26 cellular contexts compared by ENCODE assay signal in genomic region chr15:90876512-90877170, GRCh38. TPM values are rescaled to one million over a fixed set of nuclear protein-coding genes. Genes with fewer than 3 reads are reported as not detected.
DNase-seq lines count a peak whose midpoint lies in the region; ATAC-seq and TF ChIP-seq lines count a peak whose summit lies in the region.
"Had no signal": no experiment of that assay in that cellular context is flagged by ENCODE, and none has a peak within 500 bp of the region (broad histone marks: within the 10 kb centered on the region; RNA-seq: fewer than 3 reads in every experiment).

No MANE protein-coding gene starts in this region.

- H3K4me3 Mint-ChIP-seq in activated CD4-positive, alpha-beta T cell treated with anti-CD3 and anti-CD28 coated beads, Interleukin-2, amount 10 ng/mL, durations not matched to agents 7 days and 5 days: no peak overlapping the region
- H3K4me3 Mint-ChIP-seq in IgD-negative memory B cell (no peak overlapping the region), osteocyte (ENCODE audit: unreplicated experiment) (no peak overlapping the region)
- H3K4me3 Mint-ChIP-seq: brain; CD8-positive, alpha-beta T cell; GM23338; WTC11 had no signal

- no peaks in the 10 kb centered on the region for H3K27me3 Mint-ChIP-seq in activated CD4-positive, alpha-beta T cell treated with anti-CD3 and anti-CD28 coated beads, Interleukin-2, amount 10 ng/mL, durations not matched to agents 7 days and 5 days
- H3K27me3 Mint-ChIP-seq in IgD-negative memory B cell (no peaks in the 10 kb centered on the region), osteocyte (ENCODE audit: unreplicated experiment) (no peaks in the 10 kb centered on the region)
- H3K27me3 Mint-ChIP-seq: stimulated activated naive CD8-positive, alpha-beta T cell treated with anti-CD3 and anti-CD28 coated beads, Interleukin-15, amount 100 ng/mL, for 72 hours had no signal

- H3K27me3 ChIP-seq in ascending aorta: no peaks in the 10 kb centered on the region
- H3K27me3 ChIP-seq: left lung, thyroid gland had no signal

- CTCF ChIA-PET in activated CD4-positive, alpha-beta T cell treated with anti-CD3 and anti-CD28 coated beads, Interleukin-2, amount 10 ng/mL, durations not matched to agents 7 days and 5 days (lab: Charles Lee): interaction anchor here (1.7 kb wide), 1 partner anchor 9 kb away, joined by 10 read pairs; the partner anchor contains the start of gene FES

- intact Hi-C loops in ascending aorta (cut with DNase I): no loop called here

- TF ChIP-seq CTCF in osteocyte (IDR thresholded peaks at IDR 0.05) (no peak), ascending aorta (IDR thresholded peaks at IDR 0.05) (no peak)

- POLR2A ChIA-PET in activated CD4-positive, alpha-beta T cell treated with anti-CD3 and anti-CD28 coated beads, Interleukin-2, amount 10 ng/mL, durations not matched to agents 7 days and 5 days (lab: Charles Lee): interaction anchor here (0.6 kb wide), 1 partner anchor 32 kb away, joined by 7 read pairs; no protein-coding TSS in a partner anchor

- no peaks in the 10 kb centered on the region for H3K9me3 ChIP-seq in ascending aorta
- H3K9me3 ChIP-seq: A549, left lung, thyroid gland had no signal

- H3K36me3 Mint-ChIP-seq in activated CD4-positive, alpha-beta T cell treated with anti-CD3 and anti-CD28 coated beads, Interleukin-2, amount 10 ng/mL, durations not matched to agents 7 days and 5 days (ENCODE audit: low read depth): peaks cover 59% of the 10 kb centered on the region
- H3K36me3 Mint-ChIP-seq in IgD-negative memory B cell (no peaks in the 10 kb centered on the region), osteocyte (ENCODE audit: unreplicated experiment) (peaks cover 30% of the 10 kb centered on the region)

- DNase-seq in activated CD4-positive, alpha-beta T cell treated with anti-CD3 and anti-CD28 coated beads, Interleukin-2, amount 10 ng/mL, durations not matched to agents 7 days and 5 days: no peak
- no peak for DNase-seq in activated CD4-positive, alpha-beta T cell treated with anti-CD3 and anti-CD28 coated beads, Interleukin-2, amount 50 U/mL, for 1 hour
- DNase-seq in osteocyte (ENCODE audit: extremely low spot score, unreplicated experiment) (no peak), ascending aorta (ENCODE audit: low spot score in 2 of 2) (no peak), GM03348 (ENCODE audit: low spot score) (no peak)
- DNase-seq: activated CD8-positive, alpha-beta memory T cell treated with anti-CD3 and anti-CD28 coated beads for 24 hours; AML-193; CD8-positive, alpha-beta T cell; DMS 273 treated with DMSO at 0.1 percent for 48 hours; effector CD4-positive, alpha-beta T cell; mesendoderm; NCI-H1436; NCI-H2107; NCI-H446 treated with DMSO at 0.1 percent for 48 hours; stimulated activated naive CD8-positive, alpha-beta T cell treated with anti-CD3 and anti-CD28 coated beads, Interleukin-15, amount 100 ng/mL, for 72 hours; T-helper 9 cell; thyroid gland had no signal

- no peak overlapping the region for H3K4me3 ChIP-seq in ascending aorta
- H3K4me3 ChIP-seq: A549, GM23338, left lung, thyroid gland had no signal

- peak overlapping the region; percentile 46 for H3K27ac Mint-ChIP-seq in activated CD4-positive, alpha-beta T cell treated with anti-CD3 and anti-CD28 coated beads, Interleukin-2, amount 10 ng/mL, durations not matched to agents 7 days and 5 days
- peak overlapping the region in 2 of 3 donors; percentile 34 to 73 for H3K27ac Mint-ChIP-seq in IgD-negative memory B cell
- H3K27ac Mint-ChIP-seq in osteocyte (ENCODE audit: unreplicated experiment): peak overlapping the region; percentile 14
- H3K27ac Mint-ChIP-seq: brain; CD8-positive, alpha-beta T cell; GM23338; WTC11 had no signal

- H3K36me3 ChIP-seq in ascending aorta: peaks cover 60 to 62% of the 10 kb centered on the region in 2 donors

- H3K27ac ChIP-seq in angular gyrus (ENCODE audit: low read depth, low read length) (peak overlapping the region; percentile 75), ascending aorta (no peak overlapping the region)
- H3K27ac ChIP-seq: A549, left lung, thyroid gland had no signal

- peaks cover 5 to 19% of the 10 kb centered on the region in 2 donors for H3K4me1 ChIP-seq in ascending aorta

- H3K4me1 Mint-ChIP-seq in activated CD4-positive, alpha-beta T cell treated with anti-CD3 and anti-CD28 coated beads, Interleukin-2, amount 10 ng/mL, durations not matched to agents 7 days and 5 days: peaks cover 42% of the 10 kb centered on the region
- H3K4me1 Mint-ChIP-seq in IgD-negative memory B cell (peaks cover 7 to 9% (median 7%) of the 10 kb centered on the region in 3 donors), osteocyte (ENCODE audit: unreplicated experiment) (peaks cover 26% of the 10 kb centered on the region)

- no peaks in the 10 kb centered on the region for H3K9me3 Mint-ChIP-seq in activated CD4-positive, alpha-beta T cell treated with anti-CD3 and anti-CD28 coated beads, Interleukin-2, amount 10 ng/mL, durations not matched to agents 7 days and 5 days
- no peaks in the 10 kb centered on the region for H3K9me3 Mint-ChIP-seq in IgD-negative memory B cell
- no peaks in the 10 kb centered on the region for H3K9me3 Mint-ChIP-seq in osteocyte (ENCODE audit: unreplicated experiment)
- H3K9me3 Mint-ChIP-seq: brain; CD8-positive, alpha-beta T cell; GM23338; stimulated activated naive CD8-positive, alpha-beta T cell treated with anti-CD3 and anti-CD28 coated beads, Interleukin-15, amount 100 ng/mL, for 72 hours; WTC11 had no signal

- ATAC-seq in HG03457 (IDR thresholded peaks at IDR 0.05; ENCODE audit: unreplicated experiment): no peak
- ATAC-seq: A549; CD8-positive, alpha-beta T cell; GM23338; left lung; SK-N-SH treated with all-trans-retinoic acid at 6 μM for 48 hours; stimulated activated naive CD8-positive, alpha-beta T cell treated with anti-CD3 and anti-CD28 coated beads, Interleukin-15, amount 100 ng/mL, for 72 hours; WTC11 had no signal

RNA-seq across cellular contexts. Expression of gene FES, which starts 7.7 kb away (rescaled TPM):
- total RNA-seq in activated CD4-positive, alpha-beta T cell treated with anti-CD3 and anti-CD28 coated beads, Interleukin-2, amount 10 ng/mL, durations not matched to agents 7 days and 5 days: 10 to 100 TPM in 1 of 2 experiments, 1 to 10 TPM in 1; 8.6 to 10.7 TPM
- polyA plus RNA-seq in IgD-negative memory B cell: 7.7 TPM
- 2.2 and 2.5 TPM in 2 replicates for total RNA-seq in osteocyte
- total RNA-seq in ascending aorta: 65.1 TPM

RNA-seq across cellular contexts. Expression of gene FURIN, which starts 8.3 kb away (rescaled TPM):
- total RNA-seq in activated CD4-positive, alpha-beta T cell treated with anti-CD3 and anti-CD28 coated beads, Interleukin-2, amount 10 ng/mL, durations not matched to agents 7 days and 5 days: 100 to 1,000 TPM; 148 to 153 TPM
- 9.7 TPM for polyA plus RNA-seq in IgD-negative memory B cell
- 96.2 and 98.3 TPM in 2 replicates for total RNA-seq in osteocyte
- 86.3 TPM for total RNA-seq in ascending aorta

RNA-seq across cellular contexts. Expression of gene MAN2A2, which starts 26.5 kb away (rescaled TPM):
- total RNA-seq in activated CD4-positive, alpha-beta T cell treated with anti-CD3 and anti-CD28 coated beads, Interleukin-2, amount 10 ng/mL, durations not matched to agents 7 days and 5 days: 10 to 100 TPM; 77.4 to 97.4 TPM
- polyA plus RNA-seq in IgD-negative memory B cell: 9.1 TPM
- total RNA-seq in osteocyte: 65.2 and 70.0 TPM in 2 replicates
- total RNA-seq in ascending aorta: 90.4 TPM

RNA-seq across cellular contexts. Expression of gene HDDC3, which starts 55.7 kb away (rescaled TPM):
- total RNA-seq in activated CD4-positive, alpha-beta T cell treated with anti-CD3 and anti-CD28 coated beads, Interleukin-2, amount 10 ng/mL, durations not matched to agents 7 days and 5 days: 10 to 100 TPM; 22.9 to 26.2 TPM
- 29.4 TPM for polyA plus RNA-seq in IgD-negative memory B cell
- total RNA-seq in osteocyte: 9.5 and 11.4 TPM in 2 replicates
- total RNA-seq in ascending aorta: 29.4 TPM

RNA-seq across cellular contexts. Expression of gene UNC45A, which starts 58.4 kb away (rescaled TPM):
- 10 to 100 TPM; 59.3 to 69.8 TPM for total RNA-seq in activated CD4-positive, alpha-beta T cell treated with anti-CD3 and anti-CD28 coated beads, Interleukin-2, amount 10 ng/mL, durations not matched to agents 7 days and 5 days
- 65.3 TPM for polyA plus RNA-seq in IgD-negative memory B cell
- total RNA-seq in osteocyte: 83.0 and 83.5 TPM in 2 replicates
- 73.5 TPM for total RNA-seq in ascending aorta
